Comparison of ENCODE assay signal across 21 cellular contexts in genomic region chr7:115235075-115235474, GRCh38.
DNase-seq lines count a peak whose midpoint lies in the region; ATAC-seq, FAIRE-seq and TF ChIP-seq lines count a peak whose summit lies in the region.
"Had no signal": no experiment of that assay in that cellular context is flagged by ENCODE, and none has a peak within 500 bp of the region (broad histone marks: within the 10 kb centered on the region; RNA-seq: fewer than 3 reads in every experiment).

No MANE protein-coding gene starts in this region.

- H3K56ac ChIP-seq in IMR-90 (ENCODE audit: extremely low read depth, insufficient read depth, low read length): no peak overlapping the region

- no peak overlapping the region for H2AK9ac ChIP-seq in IMR-90 (replicated peaks; ENCODE audit: low read depth, low read length, poor library complexity)

- H3K27ac Mint-ChIP-seq in activated T-cell treated with anti-CD3 and anti-CD28 coated beads, Interleukin-2, amount 50 U/mL, for 72 hours: peak overlapping the region; percentile 7
- H3K27ac Mint-ChIP-seq: B cell; CD8-positive, alpha-beta T cell; GM23338 had no signal

- no peak overlapping the region for H2BK15ac ChIP-seq in IMR-90 (ENCODE audit: low read depth, low read length)

- H3K27me3 ChIP-seq in IMR-90 (ENCODE audit: control insufficient read depth, insufficient read depth, low read length): no peaks in the 10 kb centered on the region
- H3K27me3 ChIP-seq in body of pancreas: no peaks in the 10 kb centered on the region
- H3K27me3 ChIP-seq: BLaER1 treated with 17β-estradiol and CSF1 and Interleukin-3, amounts not matched to agents 10 nM and 100 nM had no signal

- no peak overlapping the region for H2BK20ac ChIP-seq in IMR-90 (ENCODE audit: low read depth, low read length)

- H3K18ac ChIP-seq in IMR-90 (ENCODE audit: low read depth, low read length): no peak overlapping the region

- TF ChIP-seq POLR2A in IMR-90 (IDR thresholded peaks at IDR 0.05; ENCODE audit: low read depth, low read length) (no peak), body of pancreas (IDR thresholded peaks at IDR 0.05) (no peak)

- no peak overlapping the region for H4K5ac ChIP-seq in IMR-90 (ENCODE audit: low read depth, low read length)

- peaks cover 0 to 5% of the 10 kb centered on the region in 2 donors for H3K9me3 Mint-ChIP-seq in activated T-cell treated with anti-CD3 and anti-CD28 coated beads, Interleukin-2, amount 50 U/mL, for 72 hours
- H3K9me3 Mint-ChIP-seq: GM23338 had no signal

- H4K20me1 ChIP-seq in IMR-90 (ENCODE audit: insufficient read depth, low read length): no peaks in the 10 kb centered on the region
- H4K20me1 ChIP-seq: BLaER1 treated with 17β-estradiol and CSF1 and Interleukin-3, amounts not matched to agents 10 nM and 100 nM had no signal

- no peak overlapping the region for H3K4ac ChIP-seq in IMR-90 (ENCODE audit: low read depth, low read length)

- H3K27ac ChIP-seq in IMR-90 (ENCODE audit: insufficient read depth, low read length): no peak overlapping the region
- no peak overlapping the region for H3K27ac ChIP-seq in body of pancreas
- H3K27ac ChIP-seq: 22Rv1; BLaER1 treated with 17β-estradiol and CSF1 and Interleukin-3, amounts not matched to agents 10 nM and 100 nM; HL-60 had no signal

- no peak overlapping the region for H3K4me2 ChIP-seq in IMR-90 (ENCODE audit: low read depth, low read length)
- H3K4me2 ChIP-seq: BLaER1 treated with 17β-estradiol and CSF1 and Interleukin-3, amounts not matched to agents 10 nM and 100 nM; GM23338 had no signal

- H4K91ac ChIP-seq in IMR-90 (ENCODE audit: insufficient read depth, low read depth, low read length): no peak overlapping the region

- ATAC-seq in activated T-cell treated with anti-CD3 and anti-CD28 coated beads, Interleukin-2, amount 50 U/mL, for 72 hours (replicated peaks in 1 of 2): no peak
- no peak for ATAC-seq in IMR-90 (ENCODE audit: low read depth)
- ATAC-seq in body of pancreas: no peak
- ATAC-seq: CD8-positive, alpha-beta T cell; GM23338 had no signal

- no CpG with 5 or more reads among the region's 2 CpGs for WGBS in IMR-90 (ENCODE audit: extremely low coverage in 2 of 2, insufficient read length in 1 of 2), 2 experiments
- 81% methylated on average over 2 of the region's 2 CpGs for WGBS in body of pancreas, 2 donors

- H3K14ac ChIP-seq in IMR-90 (replicated peaks; ENCODE audit: low read depth, low read length): no peak overlapping the region

- H3K79me1 ChIP-seq in IMR-90 (ENCODE audit: low read depth in 1 of 2, low read length in 2 of 2): no peaks in the 10 kb centered on the region

- no peak overlapping the region for H4K8ac ChIP-seq in IMR-90 (ENCODE audit: low read depth in 2 of 2, low read length in 2 of 2)

- H3K4me1 Mint-ChIP-seq in activated T-cell treated with anti-CD3 and anti-CD28 coated beads, Interleukin-2, amount 50 U/mL, for 72 hours (ENCODE audit: low read depth): peaks cover 9% of the 10 kb centered on the region
- H3K4me1 Mint-ChIP-seq: B cell, GM23338 had no signal

- H3K9me1 ChIP-seq in IMR-90 (ENCODE audit: insufficient read depth, low read length): no peaks in the 10 kb centered on the region

- H2BK120ac ChIP-seq in IMR-90 (ENCODE audit: low read depth, low read length): no peak overlapping the region

- CTCF ChIA-PET in IMR-90 (lab: Yijun Ruan, JAX): no interaction called here

- FAIRE-seq in endometrium (lab: Jason Lieb, UNC): peak; percentile 65
- FAIRE-seq: GM12892, GM18507, H54, HTR-8/SVneo had no signal

- H3K36me3 Mint-ChIP-seq in activated T-cell treated with anti-CD3 and anti-CD28 coated beads, Interleukin-2, amount 50 U/mL, for 72 hours (ENCODE audit: insufficient read depth in 2 of 2): no peaks in the 10 kb centered on the region
- H3K36me3 Mint-ChIP-seq: CD8-positive, alpha-beta T cell had no signal

- H3K36me3 ChIP-seq in IMR-90 (ENCODE audit: control insufficient read depth, insufficient read depth, low read length) (no peaks in the 10 kb centered on the region), body of pancreas (replicated peaks in 1 of 2; ENCODE audit: insufficient read depth in 1 of 2, low read depth in 2 of 2) (no peaks in the 10 kb centered on the region)
- H3K36me3 ChIP-seq: BLaER1 treated with 17β-estradiol and CSF1 and Interleukin-3, amounts not matched to agents 10 nM and 100 nM had no signal

- H2AFZ ChIP-seq in IMR-90 (replicated peaks; ENCODE audit: low read length, poor library complexity): no peak overlapping the region
- H2AFZ ChIP-seq: GM23338 had no signal

- no peaks in the 10 kb centered on the region for H3K9me3 ChIP-seq in IMR-90 (ENCODE audit: control insufficient read depth, insufficient read depth, low read length)
- no peaks in the 10 kb centered on the region for H3K9me3 ChIP-seq in body of pancreas

- TF ChIP-seq CTCF in IMR-90 (conservative IDR thresholded peaks at IDR 0.05; ENCODE audit: low read depth, low read length): no peak
- TF ChIP-seq CTCF in body of pancreas (IDR thresholded peaks at IDR 0.05): no peak

- in situ Hi-C loops in IMR-90 (cut with MboI; ENCODE audit: low sequenced_read_pairs): no loop called here

- POLR2A ChIA-PET in IMR-90 (lab: Charles Lee; ENCODE audit: unreplicated experiment): no interaction called here

- H3K4me3 Mint-ChIP-seq in activated T-cell treated with anti-CD3 and anti-CD28 coated beads, Interleukin-2, amount 50 U/mL, for 72 hours: no peak overlapping the region
- H3K4me3 Mint-ChIP-seq: B cell; CD8-positive, alpha-beta T cell; GM23338 had no signal

- H3K4me1 ChIP-seq in IMR-90 (ENCODE audit: control insufficient read depth, insufficient read depth, low read length) (no peaks in the 10 kb centered on the region; the same call in 1 of the 2 replicates), body of pancreas (no peaks in the 10 kb centered on the region)

- H2AK5ac ChIP-seq in IMR-90 (ENCODE audit: low read depth, low read length): no peak overlapping the region

- no TSS peak for BruUV-seq in IMR-90 (replicated peaks; lab: Mats Ljungman, UMichigan)

- peaks cover 5% of the 10 kb centered on the region for H3K27me3 Mint-ChIP-seq in activated T-cell treated with anti-CD3 and anti-CD28 coated beads, Interleukin-2, amount 50 U/mL, for 72 hours (ENCODE audit: low read depth)

- no peak overlapping the region for H3K23ac ChIP-seq in IMR-90 (ENCODE audit: low read depth, low read length)

- H3K9ac ChIP-seq in IMR-90 (ENCODE audit: low read depth, low read length): no peak overlapping the region
- H3K9ac ChIP-seq: BLaER1 treated with 17β-estradiol and CSF1 and Interleukin-3, amounts not matched to agents 10 nM and 100 nM had no signal

- H3K4me3 ChIP-seq in IMR-90 (ENCODE audit: insufficient read depth, low read depth, low read length) (no peak overlapping the region), body of pancreas (no peak overlapping the region)
- H3K4me3 ChIP-seq: BLaER1 treated with 17β-estradiol and CSF1 and Interleukin-3, amounts not matched to agents 10 nM and 100 nM; GM23338 had no signal

- intact Hi-C loops in IMR-90 (cut with micrococcal nuclease): no loop called here
- intact Hi-C loops in body of pancreas (cut with DNase I): no loop called here

- TF ChIP-seq RAD21 in IMR-90 (IDR thresholded peaks at IDR 0.05; ENCODE audit: low read length): no peak

- H2BK5ac ChIP-seq in IMR-90 (ENCODE audit: low read depth, low read length, poor library complexity, severe bottlenecking): no peak overlapping the region

- no peak for DNase-seq in activated T-cell treated with anti-CD3 and anti-CD28 coated beads, Interleukin-2, amount 50 U/mL, for 72 hours
- DNase-seq in activated T-cell treated with anti-CD3 and anti-CD28 coated beads for 4 hours (no peak), IMR-90 (no peak), hepatic stellate cell (ENCODE audit: low spot score) (no peak), body of pancreas (no peak), HT-29 (ENCODE audit: low spot score) (no peak)
- DNase-seq: Calu3; CD8-positive, alpha-beta T cell; DMS 273 treated with DMSO at 0.1 percent for 48 hours; GDM1; HCEC 1CT had no signal

- dilution Hi-C loops in IMR-90 (cut with HindIII; ENCODE audit: low sequenced_read_pairs, unreplicated experiment): no loop called here

TF ChIP-seq in IMR-90, 13 proteins besides CTCF, POLR2A, EP300 and RAD21:
- TF ChIP-seq MAFK (IDR thresholded peaks at IDR 0.05; ENCODE audit: low read depth, low read length) (peak; percentile 75), NFE2L2 (IDR thresholded peaks at IDR 0.05; ENCODE audit: low read depth, low read length) (no peak), BHLHE40 (IDR thresholded peaks at IDR 0.05; ENCODE audit: low read depth, low read length) (no peak), FOS (IDR thresholded peaks at IDR 0.05; ENCODE audit: low read depth, low read length) (no peak)
